Comparison of ENCODE assay signal across 18 cellular contexts in genomic region chr7:157408258-157409101, GRCh38.
A peak's percentile ranks its signal among the peaks of the same experiment; 100 is the strongest.
DNase-seq lines count a peak whose midpoint lies in the region; ATAC-seq, FAIRE-seq and TF ChIP-seq lines count a peak whose summit lies in the region.
"Had no signal": no experiment of that assay in that cellular context is flagged by ENCODE, and none has a peak within 500 bp of the region (broad histone marks: within the 10 kb centered on the region; RNA-seq: fewer than 3 reads in every experiment).

No MANE protein-coding gene starts in this region.

- no peak overlapping the region for H3K9ac ChIP-seq in kidney (ENCODE audit: low read length in 2 of 2)
- H3K9ac ChIP-seq: BLaER1 had no signal

- peaks cover 55% of the 10 kb centered on the region for H3K36me3 ChIP-seq in left ventricle myocardium inferior
- no peaks in the 10 kb centered on the region for H3K36me3 ChIP-seq in kidney (ENCODE audit: control insufficient read depth in 1 of 2, insufficient read depth in 2 of 2, low read length in 2 of 2)
- H3K36me3 ChIP-seq in upper lobe of right lung: peaks cover 13% of the 10 kb centered on the region
- peaks cover 0 to 89% (median 0%) of the 10 kb centered on the region in 3 donors for H3K36me3 ChIP-seq in tibial nerve

- no peak overlapping the region for H3K4me3 ChIP-seq in left ventricle myocardium inferior
- H3K4me3 ChIP-seq in kidney (ENCODE audit: low read length in 2 of 2): no peak overlapping the region
- no peak overlapping the region for H3K4me3 ChIP-seq in upper lobe of right lung
- H3K4me3 ChIP-seq in tibial nerve: no peak overlapping the region
- H3K4me3 ChIP-seq: BLaER1, GM12878 had no signal

- intact Hi-C loops in left ventricle myocardium inferior (cut with micrococcal nuclease) (no loop called here), left cardiac atrium (cut with DNase I) (no loop called here), kidney (cut with DNase I) (no loop called here), upper lobe of right lung (cut with DNase I) (no loop called here)

- no peak overlapping the region for H3K27ac ChIP-seq in left ventricle myocardium inferior (replicated peaks)
- no peak overlapping the region for H3K27ac ChIP-seq in kidney (ENCODE audit: low read depth in 2 of 2, low read length in 2 of 2)
- H3K27ac ChIP-seq in upper lobe of right lung: no peak overlapping the region
- H3K27ac ChIP-seq in tibial nerve: no peak overlapping the region
- H3K27ac ChIP-seq: BLaER1 had no signal

- no peak for TF ChIP-seq POLR2A in tibial nerve (IDR thresholded peaks at IDR 0.05)

- H3K9me3 ChIP-seq in left ventricle myocardium inferior (replicated peaks): no peaks in the 10 kb centered on the region
- H3K9me3 ChIP-seq in kidney (ENCODE audit: control insufficient read depth in 1 of 2, low read length in 2 of 2): no peaks in the 10 kb centered on the region
- no peaks in the 10 kb centered on the region for H3K9me3 ChIP-seq in upper lobe of right lung
- no peaks in the 10 kb centered on the region for H3K9me3 ChIP-seq in tibial nerve
- H3K9me3 ChIP-seq: BLaER1 had no signal

- WGBS in tibial nerve, 2 donors: 87 to 91% methylated on average over 28 to 29 of the region's 29 CpGs

- TF ChIP-seq EP300 in tibial nerve (IDR thresholded peaks at IDR 0.05): no peak

- DNase-seq in left ventricle myocardium inferior: peak; percentile 6
- no peak for DNase-seq in left cardiac atrium
- peak; percentile 24 for DNase-seq in RPMI7951 (ENCODE audit: low read depth)
- DNase-seq in kidney: peak; percentile 37
- peak; percentile 54 for DNase-seq in upper lobe of right lung
- DNase-seq in tibial nerve (ENCODE audit: low spot score in 2 of 2): no peak
- no peak for DNase-seq in Kasumi-1 (lab: John Stamatoyannopoulos, UW)
- DNase-seq: DND-41, GDM1, IMR-90, Karpas-422, NCI-H187 treated with DMSO at 0.1 percent for 48 hours, NCI-H69 had no signal

- TF ChIP-seq CTCF in left ventricle myocardium inferior (IDR thresholded peaks at IDR 0.05; ENCODE audit: borderline replicate concordance): no peak
- TF ChIP-seq CTCF in kidney (IDR thresholded peaks at IDR 0.05; ENCODE audit: borderline replicate concordance, extremely low read depth, insufficient read depth): no peak
- no peak for TF ChIP-seq CTCF in upper lobe of right lung (IDR thresholded peaks at IDR 0.05)
- no peak for TF ChIP-seq CTCF in tibial nerve (IDR thresholded peaks at IDR 0.05)

- no peak for FAIRE-seq in kidney (lab: Jason Lieb, UNC)
- FAIRE-seq: A204.1, GM12878, GM18507 had no signal

- H3K4me1 ChIP-seq in left ventricle myocardium inferior (peaks cover 30% of the 10 kb centered on the region), kidney (ENCODE audit: control insufficient read depth in 1 of 2, insufficient read depth in 1 of 2, low read depth in 1 of 2, low read length in 2 of 2) (no peaks in the 10 kb centered on the region), upper lobe of right lung (no peaks in the 10 kb centered on the region), tibial nerve (no peaks in the 10 kb centered on the region)

- H3K27me3 ChIP-seq in left ventricle myocardium inferior (ENCODE audit: low read depth) (no peaks in the 10 kb centered on the region), upper lobe of right lung (no peaks in the 10 kb centered on the region), tibial nerve (no peaks in the 10 kb centered on the region)
- H3K27me3 ChIP-seq: BLaER1 had no signal

- ATAC-seq in left cardiac atrium (no peak), upper lobe of right lung (no peak), HG03139 (IDR thresholded peaks at IDR 0.05; ENCODE audit: unreplicated experiment) (no peak)
- ATAC-seq: GM12878 had no signal

Comparison
In these comparisons a context has a peak if more than half of its experiments do, and no peak if none do; other contexts are left out.
1. DNase-seq: peak in left ventricle myocardium inferior (single experiment), RPMI7951 (single experiment), kidney (single experiment) and upper lobe of right lung (single experiment); none in left cardiac atrium (single experiment), tibial nerve (0 of 2) and Kasumi-1 (0 of 2).